13 cellular contexts compared by ENCODE assay signal in genomic region chr11:71364176-71364671, GRCh38.
DNase-seq lines count a peak whose midpoint lies in the region; ATAC-seq lines count a peak whose summit lies in the region.
"Had no signal": no experiment of that assay in that cellular context is flagged by ENCODE, and none has a peak within 500 bp of the region (broad histone marks: within the 10 kb centered on the region; RNA-seq: fewer than 3 reads in every experiment).

No MANE protein-coding gene starts in this region.

- ATAC-seq in sciatic nerve: peak; percentile 32
- ATAC-seq in HG02610 (IDR thresholded peaks at IDR 0.05; ENCODE audit: unreplicated experiment): no peak
- ATAC-seq: stimulated activated effector memory CD8-positive, alpha-beta T cell treated with anti-CD3 and anti-CD28 coated beads, Interleukin-12 subunit alpha, Interleukin-12 subunit beta, amount 100 ng/mL, for 72 hours had no signal

- DNase-seq in NCI-H2029 (lab: John Stamatoyannopoulos, UW) (peak; percentile 18), NCI-H2029 treated with DMSO at 0.1 percent for 48 hours (lab: John Stamatoyannopoulos, UW) (no peak), NCI-H510A treated with DMSO at 0.1 percent for 48 hours (lab: John Stamatoyannopoulos, UW) (peak; percentile 48), head of caudate nucleus (peak in 39 of 42 donors; percentile 15 to 83 (median 59)), sciatic nerve (ENCODE audit: low spot score) (no peak), HuH-7 (ENCODE audit: low spot score) (no peak)
- DNase-seq in activated CD4-positive, alpha-beta T cell treated with anti-CD3 and anti-CD28 coated beads for 1 hour: no peak
- DNase-seq: activated naive CD4-positive, alpha-beta T cell; HCEC 1CT; MM.1S; spleen had no signal

- intact Hi-C loops in head of caudate nucleus (cut with DNase I): loop anchor here (10.0 kb wide), 1 partner anchor 249 kb away; no protein-coding TSS in a partner anchor
- intact Hi-C loops in sciatic nerve (cut with DNase I): no loop called here

Comparison
In these comparisons a context has a peak if more than half of its experiments do, and no peak if none do; other contexts are left out.
1. DNase-seq: peak in NCI-H2029 (single experiment), NCI-H510A treated with DMSO at 0.1 percent for 48 hours (single experiment) and head of caudate nucleus (39 of 42); none in NCI-H2029 treated with DMSO at 0.1 percent for 48 hours (single experiment), sciatic nerve (single experiment), HuH-7 (single experiment) and activated CD4-positive, alpha-beta T cell treated with anti-CD3 and anti-CD28 coated beads for 1 hour (single experiment).